Comparison of ENCODE assay signal across 30 cellular contexts in the genomic region with DNA sequence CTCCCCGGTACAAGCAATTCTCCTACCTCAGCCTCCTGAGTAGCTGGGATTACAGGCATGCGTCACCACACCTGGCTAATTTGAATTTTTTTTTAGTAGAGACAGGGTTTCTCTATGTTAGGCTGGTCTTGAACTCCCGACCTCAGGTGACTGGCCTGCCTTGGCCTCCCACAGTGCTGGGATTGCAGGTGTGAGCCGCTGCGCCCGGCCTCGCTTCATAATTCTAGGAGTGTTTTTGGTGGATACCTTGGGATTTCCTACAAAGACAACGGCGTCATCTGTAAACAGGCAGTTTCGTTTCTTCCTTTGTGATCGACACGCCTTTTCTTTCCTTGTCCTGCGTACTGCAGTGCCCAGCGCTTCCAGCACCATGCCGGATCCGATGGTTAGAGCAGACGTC.
"Had no signal": no experiment of that assay in that cellular context is flagged by ENCODE, and none has a peak within 500 bp of the region (broad histone marks: within the 10 kb centered on the region; RNA-seq: fewer than 3 reads in every experiment).

No MANE protein-coding gene starts in this region.

- H3K4me3 ChIP-seq: lung, neural progenitor cell, prostate gland, smooth muscle cell, suprapubic skin, thoracic aorta, tibial artery, upper lobe of right lung had no signal

- ATAC-seq: left lobe of liver, natural killer cell, right cardiac atrium, upper lobe of right lung had no signal

- H3K9me3 ChIP-seq: prostate gland, suprapubic skin, thoracic aorta, tibial artery, upper lobe of right lung had no signal

- H3K4me3 Mint-ChIP-seq: immature natural killer cell; mesothelial cell of epicardium; natural killer cell; nephron progenitor cell; neural progenitor cell; stimulated activated naive CD8-positive, alpha-beta T cell treated with anti-CD3 and anti-CD28 coated beads, Interleukin-15, Interleukin-2, amounts not matched to agents 100 ng/mL and 50 ng/mL, for 24 hours had no signal

- H3K27ac ChIP-seq: neural progenitor cell, neutrophil, parathyroid adenoma, prostate gland, suprapubic skin, thoracic aorta, tibial artery, upper lobe of right lung had no signal

- H3K4me1 ChIP-seq: neural progenitor cell, parathyroid adenoma, prostate gland, suprapubic skin, tibial artery, upper lobe of right lung had no signal

- DNase-seq: hypothalamus; immature natural killer cell; mesendoderm; naive B cell; natural killer cell; nephron progenitor cell; occipital lobe; retina; right cardiac atrium; stimulated activated CD4-positive, alpha-beta T cell treated with anti-CD3 and anti-CD28 coated beads, Interleukin-12 subunit alpha, Interleukin-12 subunit beta, amount 100 ng/mL, for 4 hours; stimulated activated CD4-positive, alpha-beta T cell treated with anti-CD3 and anti-CD28 coated beads, Interleukin-15, amount 100 ng/mL, for 24 hours; stimulated activated CD4-positive, alpha-beta T cell treated with anti-CD3 and anti-CD28 coated beads, Interleukin-2, amount 100 ng/mL, for 24 hours; stimulated activated CD4-positive, alpha-beta T cell treated with anti-CD3 and anti-CD28 coated beads, Interleukin-4, amount 100 ng/mL, for 1 hour; stimulated activated naive CD4-positive, alpha-beta T cell; tibial artery; trophoblast cell; upper lobe of right lung had no signal

- H3K36me3 Mint-ChIP-seq: naive B cell, natural killer cell had no signal

- H3K27me3 Mint-ChIP-seq: naive B cell; stimulated activated naive CD8-positive, alpha-beta T cell treated with anti-CD3 and anti-CD28 coated beads, Interleukin-15, Interleukin-2, amounts not matched to agents 100 ng/mL and 50 ng/mL, for 24 hours had no signal

- FAIRE-seq: islet of Langerhans, urothelium cell line had no signal

- H3K36me3 ChIP-seq: neural progenitor cell, neutrophil, prostate gland, thoracic aorta, upper lobe of right lung had no signal

- H3K9ac ChIP-seq: neural progenitor cell, parathyroid adenoma had no signal

- H3K27ac Mint-ChIP-seq: immature natural killer cell; mesothelial cell of epicardium; natural killer cell; nephron progenitor cell; neural progenitor cell; stimulated activated naive CD8-positive, alpha-beta T cell treated with anti-CD3 and anti-CD28 coated beads, Interleukin-15, Interleukin-2, amounts not matched to agents 100 ng/mL and 50 ng/mL, for 24 hours had no signal

- H3K27me3 ChIP-seq: neural progenitor cell, neutrophil, suprapubic skin, tibial artery, upper lobe of right lung had no signal

- H3K4me1 Mint-ChIP-seq: immature natural killer cell, mesothelial cell of epicardium, natural killer cell, nephron progenitor cell, neural progenitor cell had no signal
